In the genomic region with DNA sequence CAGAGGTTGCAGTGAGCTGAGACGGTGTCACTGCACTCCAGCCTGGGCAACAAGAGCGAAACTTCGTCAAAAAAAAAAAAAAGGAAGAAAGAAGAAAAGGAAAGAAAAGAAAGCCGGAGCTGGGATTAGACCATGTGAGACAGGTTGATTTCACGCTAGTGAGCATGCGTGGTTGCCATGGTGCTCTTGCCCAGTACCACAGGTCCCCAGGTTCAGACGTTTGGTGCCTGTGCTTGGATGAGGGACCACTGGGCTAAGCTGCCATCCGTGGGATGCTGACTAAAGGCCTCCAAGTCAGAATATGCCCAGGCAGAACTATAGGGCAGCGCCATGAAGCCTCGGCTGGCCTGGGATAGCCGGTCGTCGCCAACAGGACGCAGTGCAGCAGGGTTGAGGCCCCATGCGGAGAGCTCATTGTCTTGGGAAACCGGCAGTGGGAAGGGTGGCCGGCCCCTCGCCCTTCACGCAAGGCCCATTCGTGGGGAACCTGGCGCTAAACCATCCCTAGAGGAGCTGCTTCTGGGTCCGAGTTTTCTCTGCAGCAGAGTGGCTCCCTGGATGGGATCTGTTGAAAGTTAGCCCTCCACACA, we compare ENCODE assay signal across 30 cellular contexts. TPM values are rescaled to one million over a fixed set of nuclear protein-coding genes. Genes with fewer than 3 reads are reported as not detected.
"Had no signal": no experiment of that assay in that cellular context is flagged by ENCODE, and none has a peak within 500 bp of the region (broad histone marks: within the 10 kb centered on the region; RNA-seq: fewer than 3 reads in every experiment).

No MANE protein-coding gene starts in this region.

- H3K4me3 ChIP-seq: dorsolateral prefrontal cortex, heart right ventricle, lung, right atrium auricular region, sigmoid colon, skin epidermis, thoracic aorta, transverse colon had no signal

- H3K4me1 ChIP-seq: heart right ventricle, right atrium auricular region, sigmoid colon, transverse colon had no signal

- H3K27ac Mint-ChIP-seq: nephron; stimulated activated naive B cell treated with anti-CD40 and anti-IgM and Interleukin-4, amounts not matched to agents 10 μg/mL and 1 μg/mL and 100 μg/mL, for 72 hours; stimulated activated naive CD8-positive, alpha-beta T cell treated with anti-CD3 and anti-CD28 coated beads, Interleukin-15, amount 100 ng/mL, for 72 hours had no signal

- DNase-seq: cortex of kidney; dorsolateral prefrontal cortex; effector CD8-positive, alpha-beta T cell; heart right ventricle; hypothalamus; kidney; left colon; left ventricle myocardium superior; mesenchymal stem cell; naive B cell; sigmoid colon; stimulated activated CD4-positive, alpha-beta T cell treated with anti-CD3 and anti-CD28 coated beads, Interleukin-2, amount 100 ng/mL, for 24 hours; stimulated activated CD4-positive, alpha-beta T cell treated with anti-CD3 and anti-CD28 coated beads, Interleukin-4, amount 100 ng/mL, for 4 hours; stimulated activated naive B cell treated with anti-CD40 and anti-IgM and Interleukin-4, amounts not matched to agents 10 μg/mL and 1 μg/mL and 100 μg/mL, for 72 hours; stimulated activated naive CD8-positive, alpha-beta T cell treated with anti-CD3 and anti-CD28 coated beads, Interleukin-15, amount 100 ng/mL, for 72 hours; transverse colon had no signal

- H3K36me3 Mint-ChIP-seq: naive B cell had no signal

- H3K4me1 Mint-ChIP-seq: naive B cell; nephron; stimulated activated naive B cell treated with anti-CD40 and anti-IgM and Interleukin-4, amounts not matched to agents 10 μg/mL and 1 μg/mL and 100 μg/mL, for 72 hours; stimulated activated naive CD8-positive, alpha-beta T cell treated with anti-CD3 and anti-CD28 coated beads, Interleukin-15, amount 100 ng/mL, for 72 hours had no signal

- H3K27ac ChIP-seq: dorsolateral prefrontal cortex, heart right ventricle, neutrophil, right atrium auricular region, sigmoid colon, skin epidermis, thoracic aorta, transverse colon had no signal

- H3K27me3 ChIP-seq: neutrophil, right atrium auricular region, sigmoid colon had no signal

- H3K4me3 Mint-ChIP-seq: naive B cell; nephron; stimulated activated naive B cell treated with anti-CD40 and anti-IgM and Interleukin-4, amounts not matched to agents 10 μg/mL and 1 μg/mL and 100 μg/mL, for 72 hours; stimulated activated naive CD8-positive, alpha-beta T cell treated with anti-CD3 and anti-CD28 coated beads, Interleukin-15, amount 100 ng/mL, for 72 hours had no signal

- H3K36me3 ChIP-seq: heart right ventricle, neutrophil, right atrium auricular region, sigmoid colon, thoracic aorta, transverse colon had no signal

- H3K27me3 Mint-ChIP-seq: stimulated activated naive CD8-positive, alpha-beta T cell treated with anti-CD3 and anti-CD28 coated beads, Interleukin-15, amount 100 ng/mL, for 72 hours had no signal

- ATAC-seq: esophagus mucosa; heart right ventricle; left colon; left ventricle myocardium superior; stimulated activated naive B cell treated with anti-CD40 and anti-IgM and Interleukin-4, amounts not matched to agents 10 μg/mL and 1 μg/mL and 100 μg/mL, for 72 hours; stimulated activated naive CD8-positive, alpha-beta T cell treated with anti-CD3 and anti-CD28 coated beads, Interleukin-15, amount 100 ng/mL, for 72 hours had no signal

- H3K9me3 Mint-ChIP-seq: stimulated activated naive CD8-positive, alpha-beta T cell treated with anti-CD3 and anti-CD28 coated beads, Interleukin-15, amount 100 ng/mL, for 72 hours had no signal

- H3K9me3 ChIP-seq: heart right ventricle, neutrophil, right atrium auricular region, sigmoid colon, thoracic aorta, transverse colon had no signal

RNA-seq across cellular contexts. Expression of gene TEX101, which starts 7.2 kb away (rescaled TPM):
- total RNA-seq: fibroblast of lung, frontal cortex, glomerular endothelial cell, heart right ventricle, kidney, left ventricle myocardium superior, lung, osteocyte, pulmonary artery endothelial cell, right atrium auricular region, sigmoid colon, subcutaneous adipose tissue, thoracic aorta, transverse colon, urinary bladder had no signal
- polyA plus RNA-seq: fibroblast of lung, heart right ventricle, lung, urinary bladder had no signal

RNA-seq across cellular contexts. Expression of gene CD177, which starts 54.0 kb away (rescaled TPM):
- total RNA-seq: osteocyte, pulmonary artery endothelial cell had no signal

RNA-seq across cellular contexts. Expression of gene LYPD3, which starts 57.9 kb away (rescaled TPM):
- total RNA-seq: glomerular endothelial cell, pulmonary artery endothelial cell had no signal
